In genomic region chr9:128094950-128095544, GRCh38 we compare ENCODE assay signal across 8 cellular contexts. TPM values are rescaled to one million over a fixed set of nuclear protein-coding genes. Genes with fewer than 3 reads are reported as not detected.
A peak's percentile ranks its signal among the peaks of the same experiment; 100 is the strongest.
DNase-seq lines count a peak whose midpoint lies in the region; ATAC-seq and TF ChIP-seq lines count a peak whose summit lies in the region.

No MANE protein-coding gene starts in this region.

- POLR2A ChIA-PET in CD8-positive, alpha-beta memory T cell (lab: Charles Lee) = no interaction called here
- POLR2A ChIA-PET in T-cell (lab: Charles Lee) = no interaction called here

- H3K36me3 ChIP-seq in CD8-positive, alpha-beta memory T cell (ENCODE audit: insufficient read depth, low read length) = peaks cover 8% of the 10 kb centered on the region
- no peaks in the 10 kb centered on the region for H3K36me3 ChIP-seq in esophagus muscularis mucosa
- H3K36me3 ChIP-seq in rectal smooth muscle tissue (ENCODE audit: control insufficient read depth, insufficient read depth, low read length) = no peaks in the 10 kb centered on the region

- peak overlapping the region; percentile 72 for H3K27ac ChIP-seq in CD8-positive, alpha-beta memory T cell (ENCODE audit: low read depth, low read length)
- H3K27ac ChIP-seq in esophagus muscularis mucosa (replicated peaks in 1 of 4) (peak overlapping the region; percentile 93 to 97 (median 96)), rectal smooth muscle tissue (ENCODE audit: low read depth, low read length) (peak overlapping the region; percentile 92)

- no peak for DNase-seq in CD8-positive, alpha-beta memory T cell
- DNase-seq in T-cell = no peak
- DNase-seq in esophagus muscularis mucosa (ENCODE audit: extremely low spot score) = no peak
- DNase-seq in cortex of kidney (lab: John Stamatoyannopoulos, UW) = no peak

- no peak for TF ChIP-seq POLR2A in esophagus muscularis mucosa (IDR thresholded peaks at IDR 0.05; ENCODE audit: low read depth)

- no peak overlapping the region for H3K9ac ChIP-seq in rectal smooth muscle tissue (ENCODE audit: low read length)

- ATAC-seq in T-cell (replicated peaks in 1 of 4) (no peak), GM19351 (IDR thresholded peaks at IDR 0.05; ENCODE audit: unreplicated experiment) (no peak), HG02588 (IDR thresholded peaks at IDR 0.05; ENCODE audit: unreplicated experiment) (no peak)
- no peak for ATAC-seq in activated CD4-positive, CD25-positive, alpha-beta regulatory T cell treated with anti-CD3 and anti-CD28 coated beads, Interleukin-2, amount 50 U/mL, for 24 hours

- intact Hi-C loops in esophagus muscularis mucosa (cut with DNase I) = loop anchor here (10.0 kb wide), 1 partner anchor 120 kb away; no protein-coding TSS in a partner anchor

- CTCF ChIA-PET in CD8-positive, alpha-beta memory T cell (lab: Charles Lee) = no interaction called here
- CTCF ChIA-PET in T-cell (lab: Charles Lee) = no interaction called here

- H3K27me3 ChIP-seq in CD8-positive, alpha-beta memory T cell (ENCODE audit: insufficient read depth, low read length, poor library complexity, severe bottlenecking) = no peaks in the 10 kb centered on the region
- no peaks in the 10 kb centered on the region for H3K27me3 ChIP-seq in esophagus muscularis mucosa
- H3K27me3 ChIP-seq in rectal smooth muscle tissue (ENCODE audit: control insufficient read depth, insufficient read depth, low read length) = no peaks in the 10 kb centered on the region

- no peaks in the 10 kb centered on the region for H3K9me3 ChIP-seq in CD8-positive, alpha-beta memory T cell (ENCODE audit: low read length)
- no peaks in the 10 kb centered on the region for H3K9me3 ChIP-seq in esophagus muscularis mucosa

- H3K4me1 Mint-ChIP-seq in CD8-positive, alpha-beta memory T cell = peaks cover 58 to 86% (median 71%) of the 10 kb centered on the region in 3 donors
- peaks cover 77 to 85% (median 84%) of the 10 kb centered on the region in 3 donors for H3K4me1 Mint-ChIP-seq in T-cell

- H3K36me3 Mint-ChIP-seq in CD8-positive, alpha-beta memory T cell = peaks cover 0 to 50% (median 4%) of the 10 kb centered on the region in 3 donors
- H3K36me3 Mint-ChIP-seq in T-cell = peaks cover 4% of the 10 kb centered on the region

- no peak overlapping the region for H3K4me3 Mint-ChIP-seq in CD8-positive, alpha-beta memory T cell
- peak overlapping the region in 1 of 3 donors; percentile 70 for H3K4me3 Mint-ChIP-seq in T-cell

- TF ChIP-seq CTCF in esophagus muscularis mucosa (IDR thresholded peaks at IDR 0.05) = no peak

- H3K27me3 Mint-ChIP-seq in CD8-positive, alpha-beta memory T cell = peaks cover 0 to 2% of the 10 kb centered on the region in 2 donors
- H3K27me3 Mint-ChIP-seq in T-cell = no peaks in the 10 kb centered on the region

- peak overlapping the region in 7 of 8 donors; percentile 24 to 94 (median 76) for H3K27ac Mint-ChIP-seq in CD8-positive, alpha-beta memory T cell
- peak overlapping the region; percentile 86 to 93 for H3K27ac Mint-ChIP-seq in T-cell

- TF ChIP-seq EP300 in esophagus muscularis mucosa (IDR thresholded peaks at IDR 0.05) = no peak

- 77% methylated on average over 11 of the region's 11 CpGs for WGBS in esophagus muscularis mucosa

- H3K4me1 ChIP-seq in CD8-positive, alpha-beta memory T cell (ENCODE audit: insufficient read depth, low read length) = peaks cover 83% of the 10 kb centered on the region
- peaks cover 69 to 94% (median 87%) of the 10 kb centered on the region in 4 donors for H3K4me1 ChIP-seq in esophagus muscularis mucosa
- peaks cover 43% of the 10 kb centered on the region for H3K4me1 ChIP-seq in rectal smooth muscle tissue (ENCODE audit: control insufficient read depth, insufficient read depth, low read length)

- H3K4me3 ChIP-seq in CD8-positive, alpha-beta memory T cell (ENCODE audit: low read length) = no peak overlapping the region
- H3K4me3 ChIP-seq in esophagus muscularis mucosa (no peak overlapping the region), rectal smooth muscle tissue (ENCODE audit: low read length) (no peak overlapping the region)

- H3K9me3 Mint-ChIP-seq in CD8-positive, alpha-beta memory T cell = no peaks in the 10 kb centered on the region
- no peaks in the 10 kb centered on the region for H3K9me3 Mint-ChIP-seq in T-cell

RNA-seq across cellular contexts. Expression of gene SLC25A25, which starts 27.0 kb away (rescaled TPM):
- total RNA-seq in CD8-positive, alpha-beta memory T cell = 10 to 100 TPM; 17.7 to 17.8 TPM
- 19.8 TPM for polyA plus RNA-seq in CD8-positive, alpha-beta memory T cell
- total RNA-seq in T-cell (10 to 100 TPM; 11.8 to 21.0 (median 17.3) TPM), esophagus muscularis mucosa (100 to 1,000 TPM in 1 of 4 donors, 10 to 100 TPM in 3; 14.5 to 140 (median 21.3) TPM)

RNA-seq across cellular contexts. Expression of gene NAIF1, which starts 27.9 kb away (rescaled TPM):
- total RNA-seq in CD8-positive, alpha-beta memory T cell = 10 to 100 TPM; 13.1 to 14.0 TPM
- 13.5 TPM for polyA plus RNA-seq in CD8-positive, alpha-beta memory T cell
- total RNA-seq in T-cell (10 to 100 TPM; 11.6 to 14.9 (median 13.8) TPM), esophagus muscularis mucosa (10 to 100 TPM in 2 of 4 donors, 1 to 10 TPM in 2; 5.4 to 12.0 (median 9.7) TPM)

RNA-seq across cellular contexts. Expression of gene PTGES2, which starts 32.5 kb away (rescaled TPM):
- 10 to 100 TPM; 67.0 to 68.3 TPM for total RNA-seq in CD8-positive, alpha-beta memory T cell
- 51.7 TPM for polyA plus RNA-seq in CD8-positive, alpha-beta memory T cell
- total RNA-seq in T-cell (10 to 100 TPM; 60.2 to 91.7 (median 79.2) TPM), esophagus muscularis mucosa (10 to 100 TPM; 58.0 to 72.7 (median 60.5) TPM)

RNA-seq across cellular contexts. Expression of gene LCN2, which starts 54.2 kb away (rescaled TPM):
- not detected for total RNA-seq in CD8-positive, alpha-beta memory T cell
- polyA plus RNA-seq in CD8-positive, alpha-beta memory T cell = not detected
- not detected for total RNA-seq in T-cell
- total RNA-seq in esophagus muscularis mucosa = 1 to 10 TPM in 1 of 4 donors, under 1 TPM in 1, not detected in 2; 0.83 to 6.2 TPM
